In the genomic region with DNA sequence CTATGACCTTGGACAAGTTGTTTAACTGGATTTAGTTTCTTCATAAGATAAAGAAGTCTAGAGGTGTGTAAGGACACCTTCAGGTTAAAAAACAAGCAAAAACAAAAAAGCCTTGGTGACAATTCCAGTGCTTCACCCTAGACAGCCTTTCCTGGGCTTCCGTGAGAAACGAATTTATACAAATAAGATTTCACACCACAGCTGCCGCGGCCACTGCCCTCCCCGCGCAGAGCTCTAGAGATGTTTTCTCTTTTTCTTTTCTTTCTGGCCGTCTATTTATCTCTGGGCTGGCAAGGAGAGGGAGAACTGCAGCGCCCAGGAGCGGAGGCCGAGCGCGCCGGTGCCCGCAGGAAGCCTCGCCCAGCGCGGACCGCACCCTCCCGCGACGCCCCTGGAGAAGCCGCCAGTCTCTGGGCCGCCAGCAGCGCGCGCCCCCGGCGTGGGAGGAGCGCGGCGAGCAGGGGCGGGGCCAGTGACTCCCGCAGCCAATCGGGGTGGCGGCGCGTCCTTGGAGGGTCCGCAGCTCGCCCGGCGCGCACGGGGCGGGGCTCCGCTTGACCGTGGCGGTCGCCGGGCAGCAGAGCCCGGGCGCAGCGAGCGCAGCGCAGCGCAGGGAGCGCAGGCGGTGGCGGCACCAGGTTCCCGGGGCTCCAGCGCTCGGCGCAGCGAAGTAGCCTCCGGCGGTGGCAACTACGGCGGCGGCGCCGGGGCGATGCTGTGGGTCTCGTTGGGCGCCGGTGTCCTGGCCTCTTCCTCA, we compare ENCODE assay signal across 8 cellular contexts.
DNase-seq lines count a peak whose midpoint lies in the region; ATAC-seq and TF ChIP-seq lines count a peak whose summit lies in the region.

No MANE protein-coding gene starts in this region.

- no peaks in the 10 kb centered on the region for H3K36me3 Mint-ChIP-seq in progenitor cell of endocrine pancreas (ENCODE audit: insufficient read depth)

- H3K4me3 ChIP-seq in right atrium auricular region (peak overlapping the region; percentile 92 to 94), upper lobe of right lung (peak overlapping the region; percentile 77)

- H3K9me3 ChIP-seq in right atrium auricular region (no peaks in the 10 kb centered on the region), upper lobe of right lung (no peaks in the 10 kb centered on the region)

- peak; percentile 92 for DNase-seq in GM10266 (ENCODE audit: extremely low spot score)
- peak; percentile 79 for DNase-seq in NCI-H1092 (lab: John Stamatoyannopoulos, UW)
- peak; percentile 55 to 78 for DNase-seq in SW 1271 (lab: John Stamatoyannopoulos, UW)
- peak; percentile 33 for DNase-seq in amniotic stem cell (lab: John Stamatoyannopoulos, UW)
- DNase-seq in right atrium auricular region (ENCODE audit: low spot score), result peak; percentile 76
- DNase-seq in progenitor cell of endocrine pancreas (ENCODE audit: low spot score, unreplicated experiment), result peak; percentile 91
- peak; percentile 96 for DNase-seq in upper lobe of right lung

- peak overlapping the region; percentile 80 for H3K4me3 Mint-ChIP-seq in progenitor cell of endocrine pancreas (ENCODE audit: low read depth)

- TF ChIP-seq CTCF in GM10266 (IDR thresholded peaks at IDR 0.05; ENCODE audit: control insufficient read depth, insufficient read depth, low read depth, missing control alignments), result no peak
- no peak for TF ChIP-seq CTCF in right atrium auricular region (IDR thresholded peaks at IDR 0.05)
- TF ChIP-seq CTCF in progenitor cell of endocrine pancreas (IDR thresholded peaks at IDR 0.05; ENCODE audit: unreplicated experiment), result no peak
- no peak for TF ChIP-seq CTCF in upper lobe of right lung (IDR thresholded peaks at IDR 0.05)

- H3K36me3 ChIP-seq in right atrium auricular region, result no peaks in the 10 kb centered on the region
- H3K36me3 ChIP-seq in upper lobe of right lung, result no peaks in the 10 kb centered on the region

- no peaks in the 10 kb centered on the region for H3K9me3 Mint-ChIP-seq in progenitor cell of endocrine pancreas (ENCODE audit: low read depth)

- H3K4me1 Mint-ChIP-seq in progenitor cell of endocrine pancreas (ENCODE audit: low read depth), result peaks cover 3% of the 10 kb centered on the region

- H3K27ac ChIP-seq in right atrium auricular region (peak overlapping the region; percentile 90 to 93), upper lobe of right lung (peak overlapping the region; percentile 74)

- H3K27me3 ChIP-seq in right atrium auricular region (no peaks in the 10 kb centered on the region), upper lobe of right lung (peaks cover 4% of the 10 kb centered on the region)

- H3K4me1 ChIP-seq in right atrium auricular region (peaks cover 0 to 38% of the 10 kb centered on the region in 2 donors), upper lobe of right lung (peaks cover 11% of the 10 kb centered on the region)

- intact Hi-C loops in upper lobe of right lung (cut with DNase I), result no loop called here

- H3K27me3 Mint-ChIP-seq in progenitor cell of endocrine pancreas, result peaks cover 77% of the 10 kb centered on the region

- peak overlapping the region; percentile 78 for H3K27ac Mint-ChIP-seq in progenitor cell of endocrine pancreas

- ATAC-seq in HG02623 (IDR thresholded peaks at IDR 0.05; ENCODE audit: unreplicated experiment) (peak; percentile 99), upper lobe of right lung (peak; percentile 99)

Comparison
In these comparisons a context has a peak if more than half of its experiments do, and no peak if none do; other contexts are left out.
1. Peak in every context shown above with its lines: DNase-seq, ATAC-seq, H3K4me3 ChIP-seq and H3K27ac ChIP-seq.
2. DNase-seq: peak in every context shown above with its lines; median percentile 96 in upper lobe of right lung; 92 in GM10266; 91 in progenitor cell of endocrine pancreas; 79 in NCI-H1092; 76 in right atrium auricular region; 66 in SW 1271; 33 in amniotic stem cell.